21 cellular contexts compared by ENCODE assay signal in genomic region chr1:174274452-174274851, GRCh38.
DNase-seq lines count a peak whose midpoint lies in the region; ATAC-seq and TF ChIP-seq lines count a peak whose summit lies in the region.
"Had no signal": no experiment of that assay in that cellular context is flagged by ENCODE, and none has a peak within 500 bp of the region (broad histone marks: within the 10 kb centered on the region; RNA-seq: fewer than 3 reads in every experiment).

No MANE protein-coding gene starts in this region.

- H3K79me1 ChIP-seq in trophoblast cell (ENCODE audit: low read length): no peaks in the 10 kb centered on the region

- H3K23ac ChIP-seq in trophoblast cell (ENCODE audit: low read length): no peak overlapping the region

- H2AFZ ChIP-seq in OCI-LY7 (ENCODE audit: low read length) (no peak overlapping the region; the same call in 1 of the 2 replicates), PC-3 (ENCODE audit: low read length) (no peak overlapping the region), trophoblast cell (ENCODE audit: insufficient read depth, low read length, poor library complexity) (no peak overlapping the region)
- H2AFZ ChIP-seq: GM23248 had no signal

- H2AK5ac ChIP-seq in trophoblast cell (ENCODE audit: low read length): no peak overlapping the region

- BruUV-seq in OCI-LY7 (replicated peaks; lab: Mats Ljungman, UMichigan): TSS peak; percentile 62
- BruUV-seq in PC-3 (replicated peaks; lab: Mats Ljungman, UMichigan): no TSS peak

- H3K79me2 ChIP-seq in OCI-LY7 (ENCODE audit: insufficient read depth, low read depth, low read length): peaks cover 9% of the 10 kb centered on the region; the same call in 1 of the 2 replicates
- no peaks in the 10 kb centered on the region for H3K79me2 ChIP-seq in PC-3 (ENCODE audit: low read length)
- no peaks in the 10 kb centered on the region for H3K79me2 ChIP-seq in trophoblast cell (ENCODE audit: control insufficient read depth, insufficient read depth, low read length, poor library complexity)

- H3K14ac ChIP-seq in trophoblast cell (ENCODE audit: low read length): no peak overlapping the region

- no peaks in the 10 kb centered on the region for H3F3A ChIP-seq in PC-3 (ENCODE audit: low read length, unreplicated experiment)

- H3K36me3 Mint-ChIP-seq in activated CD8-positive, alpha-beta T cell treated with anti-CD3 and anti-CD28 coated beads, Interleukin-2, amount 10 ng/mL, durations not matched to agents 7 days and 5 days (ENCODE audit: low read depth): no peaks in the 10 kb centered on the region
- peaks cover 3% of the 10 kb centered on the region for H3K36me3 Mint-ChIP-seq in activated CD8-positive, alpha-beta T cell treated with anti-CD3 and anti-CD28 coated beads for 36 hours (ENCODE audit: low read depth)

- no peaks in the 10 kb centered on the region for H4K20me1 ChIP-seq in OCI-LY7 (ENCODE audit: insufficient read depth, low read length)
- H4K20me1 ChIP-seq in PC-3 (ENCODE audit: low read length): no peaks in the 10 kb centered on the region

- H3K9me2 ChIP-seq in OCI-LY7 (ENCODE audit: insufficient read depth, low read length): no peaks in the 10 kb centered on the region
- no peaks in the 10 kb centered on the region for H3K9me2 ChIP-seq in PC-3 (replicated peaks; ENCODE audit: low read length)

- DNase-seq in activated CD8-positive, alpha-beta T cell treated with anti-CD3 and anti-CD28 coated beads, Interleukin-2, amount 10 ng/mL, durations not matched to agents 7 days and 5 days: no peak
- DNase-seq in activated CD8-positive, alpha-beta T cell treated with anti-CD3 and anti-CD28 coated beads for 36 hours: no peak
- DNase-seq in NAMALWA (ENCODE audit: low spot score) (peak; percentile 50), OCI-LY7 (ENCODE audit: low spot score) (no peak), iris pigment epithelial cell (ENCODE audit: low read depth) (peak; percentile 54), PC-3 (no peak), trophoblast cell (no peak)
- DNase-seq: AML-193; C1 segment of cervical spinal cord; CD8-positive, alpha-beta T cell; GM23248; H9; KG1; NCI-H1092 treated with DMSO at 0.1 percent for 48 hours; NCI-H2081; NCI-H446 treated with DMSO at 0.1 percent for 48 hours; NCI-H774; Right ventricle myocardium superior had no signal

- no peaks in the 10 kb centered on the region for H3K27me3 Mint-ChIP-seq in activated CD8-positive, alpha-beta T cell treated with anti-CD3 and anti-CD28 coated beads, Interleukin-2, amount 10 ng/mL, durations not matched to agents 7 days and 5 days (ENCODE audit: low read depth)
- no peaks in the 10 kb centered on the region for H3K27me3 Mint-ChIP-seq in activated CD8-positive, alpha-beta T cell treated with anti-CD3 and anti-CD28 coated beads for 36 hours

- no peaks in the 10 kb centered on the region for H3K9me3 Mint-ChIP-seq in activated CD8-positive, alpha-beta T cell treated with anti-CD3 and anti-CD28 coated beads, Interleukin-2, amount 10 ng/mL, durations not matched to agents 7 days and 5 days (ENCODE audit: insufficient read depth)
- H3K9me3 Mint-ChIP-seq in activated CD8-positive, alpha-beta T cell treated with anti-CD3 and anti-CD28 coated beads for 36 hours: no peaks in the 10 kb centered on the region
- H3K9me3 Mint-ChIP-seq: CD8-positive, alpha-beta T cell; H9 had no signal

- POLR2A ChIA-PET in activated CD8-positive, alpha-beta T cell treated with anti-CD3 and anti-CD28 coated beads, Interleukin-2, amount 10 ng/mL, durations not matched to agents 7 days and 5 days (lab: Charles Lee): no interaction called here
- POLR2A ChIA-PET in activated CD8-positive, alpha-beta T cell treated with anti-CD3 and anti-CD28 coated beads for 36 hours (lab: Charles Lee): no interaction called here
- POLR2A ChIA-PET in OCI-LY7 (lab: Charles Lee): interaction anchor here (0.5 to 3.2 kb wide), 3 partner anchors 8 to 249 kb away, joined by 3 to 27 read pairs (median 22); no protein-coding TSS in a partner anchor
- POLR2A ChIA-PET in PC-3 (lab: Charles Lee; ENCODE audit: unreplicated experiment): no interaction called here

- intact Hi-C loops in activated CD8-positive, alpha-beta T cell treated with anti-CD3 and anti-CD28 coated beads for 36 hours (cut with micrococcal nuclease): no loop called here
- intact Hi-C loops in OCI-LY7 (cut with micrococcal nuclease; ENCODE audit: unreplicated experiment) (loop anchor here (5.0 to 10.0 kb wide), 2 partner anchors 540 to 728 kb away; no protein-coding TSS in a partner anchor), PC-3 (cut with micrococcal nuclease) (loop anchor here (10.0 kb wide), 1 partner anchor 140 kb away; no protein-coding TSS in a partner anchor)

- peak overlapping the region; percentile 42 for H3K4me3 ChIP-seq in OCI-LY7 (ENCODE audit: low read depth, low read length, poor library complexity, severe bottlenecking)
- H3K4me3 ChIP-seq in PC-3 (ENCODE audit: low read length): no peak overlapping the region
- no peak overlapping the region for H3K4me3 ChIP-seq in trophoblast cell (ENCODE audit: low read depth, low read length)
- H3K4me3 ChIP-seq: GM12878, GM23248 had no signal

- H2BK120ac ChIP-seq in trophoblast cell (ENCODE audit: insufficient read depth, low read length, poor library complexity): no peak overlapping the region

- CTCF ChIA-PET in activated CD8-positive, alpha-beta T cell treated with anti-CD3 and anti-CD28 coated beads, Interleukin-2, amount 10 ng/mL, durations not matched to agents 7 days and 5 days (lab: Charles Lee): no interaction called here
- CTCF ChIA-PET in activated CD8-positive, alpha-beta T cell treated with anti-CD3 and anti-CD28 coated beads for 36 hours (lab: Charles Lee): interaction anchor here (1.7 kb wide), 1 partner anchor 12 kb away, joined by 11 read pairs; no protein-coding TSS in a partner anchor
- CTCF ChIA-PET in OCI-LY7 (lab: Charles Lee; ENCODE audit: unreplicated experiment) (no interaction called here), PC-3 (lab: Charles Lee) (no interaction called here)

- no peak overlapping the region for H4K12ac ChIP-seq in trophoblast cell (ENCODE audit: low read depth, low read length)

- H3K4me1 ChIP-seq in OCI-LY7 (ENCODE audit: insufficient read depth, low read length, poor library complexity, severe bottlenecking): peaks cover 100% of the 10 kb centered on the region
- H3K4me1 ChIP-seq in PC-3 (ENCODE audit: insufficient read depth, low read length): no peaks in the 10 kb centered on the region
- H3K4me1 ChIP-seq in trophoblast cell (ENCODE audit: control insufficient read depth in 1 of 2, insufficient read depth in 2 of 2, low read length in 2 of 2): no peaks in the 10 kb centered on the region

- peak overlapping the region; percentile 30 for H3K27ac Mint-ChIP-seq in activated CD8-positive, alpha-beta T cell treated with anti-CD3 and anti-CD28 coated beads, Interleukin-2, amount 10 ng/mL, durations not matched to agents 7 days and 5 days
- no peak overlapping the region for H3K27ac Mint-ChIP-seq in activated CD8-positive, alpha-beta T cell treated with anti-CD3 and anti-CD28 coated beads for 36 hours
- H3K27ac Mint-ChIP-seq: CD8-positive, alpha-beta T cell; H9 had no signal

- H3K4me2 ChIP-seq in OCI-LY7 (ENCODE audit: low read length): peak overlapping the region; percentile 60
- H3K4me2 ChIP-seq in PC-3 (ENCODE audit: low read length): no peak overlapping the region
- H3K4me2 ChIP-seq in trophoblast cell (ENCODE audit: low read length): no peak overlapping the region

- H3K27ac ChIP-seq in OCI-LY7 (ENCODE audit: low read depth, low read length, poor library complexity, severe bottlenecking): peak overlapping the region; percentile 96
- no peak overlapping the region for H3K27ac ChIP-seq in PC-3 (ENCODE audit: low read length)
- no peak overlapping the region for H3K27ac ChIP-seq in trophoblast cell (ENCODE audit: low read depth, low read length)
- H3K27ac ChIP-seq: GM23248, HL-60 had no signal

- no peak overlapping the region for H4K91ac ChIP-seq in trophoblast cell (ENCODE audit: low read depth, low read length)

- WGBS in trophoblast cell (ENCODE audit: extremely low coverage, insufficient coverage, insufficient read length): no CpG with 5 or more reads among the region's 3 CpGs

- ATAC-seq in activated CD8-positive, alpha-beta T cell treated with anti-CD3 and anti-CD28 coated beads, Interleukin-2, amount 10 ng/mL, durations not matched to agents 7 days and 5 days: no peak
- no peak for ATAC-seq in activated CD8-positive, alpha-beta T cell treated with anti-CD3 and anti-CD28 coated beads for 36 hours
- ATAC-seq in PC-3: no peak
- ATAC-seq in HG03378 (IDR thresholded peaks at IDR 0.05; ENCODE audit: unreplicated experiment): no peak
- ATAC-seq: CD8-positive, alpha-beta T cell; GM12878 had no signal

- no peak overlapping the region for H2BK12ac ChIP-seq in trophoblast cell (ENCODE audit: low read length)

- H3K36me3 ChIP-seq in OCI-LY7 (ENCODE audit: insufficient read depth, low read length) (peaks cover 60% of the 10 kb centered on the region), PC-3 (ENCODE audit: low read depth, low read length) (no peaks in the 10 kb centered on the region), trophoblast cell (ENCODE audit: control insufficient read depth in 1 of 2, insufficient read depth in 2 of 2, low read length in 2 of 2) (no peaks in the 10 kb centered on the region)

- H3K4me1 Mint-ChIP-seq in activated CD8-positive, alpha-beta T cell treated with anti-CD3 and anti-CD28 coated beads, Interleukin-2, amount 10 ng/mL, durations not matched to agents 7 days and 5 days (ENCODE audit: low read depth): no peaks in the 10 kb centered on the region
- H3K4me1 Mint-ChIP-seq in activated CD8-positive, alpha-beta T cell treated with anti-CD3 and anti-CD28 coated beads for 36 hours (ENCODE audit: low read depth): no peaks in the 10 kb centered on the region
- H3K4me1 Mint-ChIP-seq: H9 had no signal

- no peak overlapping the region for H4K8ac ChIP-seq in trophoblast cell (ENCODE audit: low read depth, low read length)

- H3K9ac ChIP-seq in PC-3 (ENCODE audit: low read length) (no peak overlapping the region), trophoblast cell (ENCODE audit: low read length) (no peak overlapping the region)
- H3K9ac ChIP-seq: GM23248 had no signal

- H3K9me3 ChIP-seq in OCI-LY7 (ENCODE audit: low read length) (peaks cover 3% of the 10 kb centered on the region; the same call in 1 of the 2 replicates), PC-3 (ENCODE audit: low read length) (no peaks in the 10 kb centered on the region), trophoblast cell (ENCODE audit: insufficient read depth, low read depth, low read length) (no peaks in the 10 kb centered on the region)

- H3K27me3 ChIP-seq in PC-3 (ENCODE audit: low read length) (no peaks in the 10 kb centered on the region), trophoblast cell (ENCODE audit: insufficient read depth, low read length) (no peaks in the 10 kb centered on the region)

- no peak overlapping the region for H3K4me3 Mint-ChIP-seq in activated CD8-positive, alpha-beta T cell treated with anti-CD3 and anti-CD28 coated beads, Interleukin-2, amount 10 ng/mL, durations not matched to agents 7 days and 5 days
- no peak overlapping the region for H3K4me3 Mint-ChIP-seq in activated CD8-positive, alpha-beta T cell treated with anti-CD3 and anti-CD28 coated beads for 36 hours
- H3K4me3 Mint-ChIP-seq: CD8-positive, alpha-beta T cell; H9 had no signal

- no peak overlapping the region for H2BK5ac ChIP-seq in trophoblast cell (ENCODE audit: low read depth, low read length, poor library complexity)

- TF ChIP-seq CTCF in activated CD8-positive, alpha-beta T cell treated with anti-CD3 and anti-CD28 coated beads for 36 hours (IDR thresholded peaks at IDR 0.05): no peak
- TF ChIP-seq CTCF in OCI-LY7 (conservative IDR thresholded peaks at IDR 0.05; ENCODE audit: low read length) (no peak), PC-3 (conservative IDR thresholded peaks at IDR 0.05; ENCODE audit: low read depth, low read length) (no peak)

- no peak overlapping the region for H3K4ac ChIP-seq in trophoblast cell (ENCODE audit: low read depth, low read length)

- no peak overlapping the region for H3K18ac ChIP-seq in trophoblast cell (ENCODE audit: low read length)

Comparison
In these comparisons a context has a peak if more than half of its experiments do, and no peak if none do; other contexts are left out.
1. DNase-seq: peak in NAMALWA (single experiment) and iris pigment epithelial cell (single experiment); none in activated CD8-positive, alpha-beta T cell treated with anti-CD3 and anti-CD28 coated beads, Interleukin-2, amount 10 ng/mL, durations not matched to agents 7 days and 5 days (single experiment), activated CD8-positive, alpha-beta T cell treated with anti-CD3 and anti-CD28 coated beads for 36 hours (single experiment), OCI-LY7 (single experiment), PC-3 (single experiment) and trophoblast cell (0 of 2).